17 cellular contexts compared by ENCODE assay signal in the genomic region with DNA sequence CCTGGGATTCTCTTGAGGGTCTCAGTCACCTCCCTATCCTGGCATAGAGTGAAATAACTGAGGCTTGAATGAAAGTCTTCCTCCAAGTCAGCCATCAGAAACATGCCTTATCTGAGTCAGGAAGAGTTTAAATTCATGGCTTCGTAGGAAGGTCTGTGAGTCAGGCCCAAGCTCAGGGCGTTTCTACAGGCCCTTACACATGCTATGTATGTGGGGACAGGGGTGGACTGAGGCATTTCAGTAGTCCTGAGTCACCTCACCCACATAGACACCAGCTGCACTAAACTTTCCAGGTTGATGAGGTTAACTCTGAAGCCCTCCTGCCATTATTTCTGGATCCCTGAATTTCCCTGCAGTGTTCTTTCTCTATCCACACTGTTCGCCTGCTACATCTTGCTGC.
DNase-seq lines count a peak whose midpoint lies in the region; ATAC-seq and TF ChIP-seq lines count a peak whose summit lies in the region.
"Had no signal": no experiment of that assay in that cellular context is flagged by ENCODE, and none has a peak within 500 bp of the region (broad histone marks: within the 10 kb centered on the region; RNA-seq: fewer than 3 reads in every experiment).

No MANE protein-coding gene starts in this region.

- no peak overlapping the region for H2BK120ac ChIP-seq in neuronal stem cell (ENCODE audit: low read depth, low read length)

- no CpG with 5 or more reads among the region's 3 CpGs for WGBS in neuronal stem cell (ENCODE audit: extremely low coverage in 2 of 2, insufficient read length in 2 of 2, insufficient replicate concordance in 1 of 2), 2 donors

- DNase-seq in stimulated activated CD4-positive, alpha-beta T cell treated with anti-CD3 and anti-CD28 coated beads, Interleukin-12 subunit alpha, Interleukin-12 subunit beta, amount 100 ng/mL, for 48 hours (ENCODE audit: low read depth in 2 of 3, low spot score in 1 of 3) = peak in 2 of 3 donors; percentile 5 to 10
- DNase-seq in stimulated activated CD4-positive, alpha-beta T cell treated with anti-CD3 and anti-CD28 coated beads, Interleukin-12 subunit alpha, Interleukin-12 subunit beta, amount 100 ng/mL, for 4 hours = no peak
- peak; percentile 8 for DNase-seq in astrocyte of the spinal cord (ENCODE audit: low read depth, low spot score)
- peak; percentile 33 for DNase-seq in stimulated activated CD8-positive, alpha-beta memory T cell treated with anti-CD3 and anti-CD28 coated beads, Interleukin-4, amount 100 ng/mL, for 48 hours
- no peak for DNase-seq in NCI-H345 treated with DMSO at 0.1 percent for 48 hours (lab: John Stamatoyannopoulos, UW; ENCODE audit: unreplicated experiment)
- no peak for DNase-seq in NCI-H1417 treated with DMSO at 0.1 percent for 48 hours (lab: John Stamatoyannopoulos, UW)
- DNase-seq in neuronal stem cell (ENCODE audit: low spot score) = no peak
- DNase-seq: Caco-2, dorsolateral prefrontal cortex, esophagus squamous epithelium, NCI-H69, T1000 had no signal

- no peaks in the 10 kb centered on the region for H3K27me3 ChIP-seq in neuronal stem cell (ENCODE audit: control insufficient read depth in 3 of 3, insufficient read depth in 3 of 3, low read depth in 1 of 3, low read length in 3 of 3)
- H3K27me3 ChIP-seq: dorsolateral prefrontal cortex, esophagus squamous epithelium, hepatocyte, right atrium auricular region had no signal

- H2BK5ac ChIP-seq in neuronal stem cell (ENCODE audit: low read length) = no peak overlapping the region

- H3K14ac ChIP-seq in neuronal stem cell (ENCODE audit: low read length) = no peak overlapping the region

- no peak overlapping the region for H3K4ac ChIP-seq in neuronal stem cell (ENCODE audit: low read length)

- no peak overlapping the region for H2BK15ac ChIP-seq in neuronal stem cell (ENCODE audit: low read length)

- no peaks in the 10 kb centered on the region for H3K79me1 ChIP-seq in neuronal stem cell (ENCODE audit: low read depth, low read length)

- H3K4me3 ChIP-seq in astrocyte of the spinal cord (ENCODE audit: low read depth, low read length) (no peak overlapping the region), neuronal stem cell (ENCODE audit: low read length in 2 of 2) (no peak overlapping the region)
- H3K4me3 ChIP-seq: dorsolateral prefrontal cortex, esophagus squamous epithelium, hepatocyte, K562, right atrium auricular region, SK-N-MC had no signal

- H3K23ac ChIP-seq in neuronal stem cell (ENCODE audit: low read depth, low read length, poor library complexity) = no peak overlapping the region

- in situ Hi-C loops in astrocyte of the spinal cord (cut with HindIII; ENCODE audit: low sequenced_read_pairs) = no loop called here

- peak; percentile 58 for ATAC-seq in HG02610 (IDR thresholded peaks at IDR 0.05; ENCODE audit: unreplicated experiment)
- ATAC-seq: K562 had no signal

- peaks cover 0 to 3% of the 10 kb centered on the region in 2 donors for H3K4me1 ChIP-seq in neuronal stem cell (ENCODE audit: control insufficient read depth in 2 of 2, insufficient read depth in 1 of 2, low read depth in 1 of 2, low read length in 2 of 2)
- H3K4me1 ChIP-seq: Caco-2, right atrium auricular region had no signal

- no peak overlapping the region for H3K9ac ChIP-seq in neuronal stem cell (ENCODE audit: low read depth, low read length, poor library complexity)

- H3K9me3 ChIP-seq in neuronal stem cell (replicated peaks in 1 of 2; ENCODE audit: control insufficient read depth in 2 of 2, insufficient read depth in 1 of 2, low read depth in 1 of 2, low read length in 2 of 2) = no peaks in the 10 kb centered on the region
- H3K9me3 ChIP-seq: Caco-2, esophagus squamous epithelium, right atrium auricular region had no signal

- no peaks in the 10 kb centered on the region for H3K36me3 ChIP-seq in neuronal stem cell (replicated peaks in 1 of 2; ENCODE audit: control insufficient read depth in 2 of 2, insufficient read depth in 2 of 2, low read length in 2 of 2)
- H3K36me3 ChIP-seq: esophagus squamous epithelium, right atrium auricular region had no signal

- H3K4me2 ChIP-seq in neuronal stem cell (ENCODE audit: insufficient read depth, low read length, poor library complexity, severe bottlenecking) = no peak overlapping the region
- H3K4me2 ChIP-seq: hepatocyte had no signal

- no peak overlapping the region for H4K91ac ChIP-seq in neuronal stem cell (ENCODE audit: low read depth, low read length, poor library complexity)

- H2AK5ac ChIP-seq in neuronal stem cell (ENCODE audit: low read depth, low read length) = no peak overlapping the region

- TF ChIP-seq CTCF in astrocyte of the spinal cord (IDR thresholded peaks at IDR 0.05; ENCODE audit: low read depth, low read length) = no peak

- no peak overlapping the region for H3K18ac ChIP-seq in neuronal stem cell (ENCODE audit: low read length)

- no peak overlapping the region for H3K27ac ChIP-seq in neuronal stem cell (replicated peaks; ENCODE audit: low read length)
- H3K27ac ChIP-seq: dorsolateral prefrontal cortex, esophagus squamous epithelium, hepatocyte, right atrium auricular region, SK-N-MC had no signal

- no peak overlapping the region for H2BK12ac ChIP-seq in neuronal stem cell (ENCODE audit: low read length)

- H2AFZ ChIP-seq in neuronal stem cell (ENCODE audit: low read length) = no peak overlapping the region
- H2AFZ ChIP-seq: hepatocyte had no signal

- H4K8ac ChIP-seq in neuronal stem cell (ENCODE audit: low read depth, low read length) = no peak overlapping the region

Comparison
In these comparisons a context has a peak if more than half of its experiments do, and no peak if none do; other contexts are left out.
1. DNase-seq: peak in stimulated activated CD4-positive, alpha-beta T cell treated with anti-CD3 and anti-CD28 coated beads, Interleukin-12 subunit alpha, Interleukin-12 subunit beta, amount 100 ng/mL, for 48 hours (2 of 3), astrocyte of the spinal cord (single experiment) and stimulated activated CD8-positive, alpha-beta memory T cell treated with anti-CD3 and anti-CD28 coated beads, Interleukin-4, amount 100 ng/mL, for 48 hours (single experiment); none in stimulated activated CD4-positive, alpha-beta T cell treated with anti-CD3 and anti-CD28 coated beads, Interleukin-12 subunit alpha, Interleukin-12 subunit beta, amount 100 ng/mL, for 4 hours (single experiment), NCI-H345 treated with DMSO at 0.1 percent for 48 hours (single experiment), NCI-H1417 treated with DMSO at 0.1 percent for 48 hours (single experiment) and neuronal stem cell (single experiment).